9 cellular contexts compared by ENCODE assay signal in the genomic region with DNA sequence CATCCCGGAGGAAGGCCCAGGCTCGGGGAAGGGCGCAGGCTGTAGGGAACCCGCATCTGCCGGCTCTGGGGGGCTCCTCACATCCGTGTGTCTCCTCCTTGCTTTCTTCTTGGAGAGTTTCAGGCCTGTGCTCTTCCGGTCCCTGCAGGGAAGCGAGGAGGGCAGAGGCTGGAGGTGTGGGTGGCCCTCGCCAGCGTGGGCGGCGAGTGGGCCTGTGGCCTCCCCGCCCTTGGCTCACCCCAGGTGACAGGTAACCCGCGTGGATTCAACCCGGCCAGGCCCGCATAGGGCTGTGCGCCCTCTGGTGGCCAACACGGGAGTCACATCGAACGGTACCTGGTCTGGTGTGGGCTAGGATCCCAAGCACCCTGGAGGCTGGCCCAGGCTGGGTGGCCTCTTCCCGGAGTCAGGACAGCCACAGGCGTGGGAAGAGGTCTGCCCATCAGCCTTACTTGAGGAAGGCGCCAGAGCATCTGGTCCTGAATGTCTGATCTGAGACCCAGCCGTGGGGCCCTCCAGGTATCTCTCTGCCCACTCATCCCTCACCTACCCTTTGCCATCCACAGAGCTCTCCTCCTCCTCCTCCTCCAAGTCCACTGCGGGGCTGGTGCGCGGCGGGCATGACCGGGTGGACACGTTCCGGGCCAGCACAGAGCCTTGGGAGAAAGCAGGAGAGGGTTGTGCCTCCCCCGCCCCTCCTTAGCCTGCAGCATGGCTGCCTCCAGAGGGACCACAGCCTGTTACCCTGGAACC. TPM values are rescaled to one million over a fixed set of nuclear protein-coding genes. Genes with fewer than 3 reads are reported as not detected.
DNase-seq lines count a peak whose midpoint lies in the region; ATAC-seq and TF ChIP-seq lines count a peak whose summit lies in the region.
"Had no signal": no experiment of that assay in that cellular context is flagged by ENCODE, and none has a peak within 500 bp of the region (broad histone marks: within the 10 kb centered on the region; RNA-seq: fewer than 3 reads in every experiment).

No MANE protein-coding gene starts in this region.

- peak; percentile 95 for ATAC-seq in activated T-helper 17 cell treated with anti-CD3 and anti-CD28 coated beads, Interleukin-2, amount 50 U/mL, for 72 hours (replicated peaks)
- ATAC-seq in gastroesophageal sphincter = no peak
- no peak for ATAC-seq in GM19395 (IDR thresholded peaks at IDR 0.05; ENCODE audit: unreplicated experiment)
- ATAC-seq in GM21381 (IDR thresholded peaks at IDR 0.05; ENCODE audit: unreplicated experiment) = no peak

- no peak for TF ChIP-seq EP300 in gastroesophageal sphincter (IDR thresholded peaks at IDR 0.05)

- peaks cover 0 to 3% of the 10 kb centered on the region in 2 donors for H3K27me3 Mint-ChIP-seq in CD8-positive, alpha-beta memory T cell
- no peaks in the 10 kb centered on the region for H3K27me3 Mint-ChIP-seq in activated T-helper 17 cell treated with anti-CD3 and anti-CD28 coated beads, Interleukin-2, amount 50 U/mL, for 72 hours

- POLR2A ChIA-PET in CD8-positive, alpha-beta memory T cell (lab: Charles Lee) = no interaction called here

- intact Hi-C loops in posterior cingulate gyrus (cut with DNase I) = no loop called here

- H3K4me1 ChIP-seq in CD8-positive, alpha-beta memory T cell (ENCODE audit: insufficient read depth, low read length) = peaks cover 8% of the 10 kb centered on the region
- H3K4me1 ChIP-seq in HAP-1 = no peaks in the 10 kb centered on the region
- H3K4me1 ChIP-seq in gastroesophageal sphincter = no peaks in the 10 kb centered on the region

- WGBS in gastroesophageal sphincter (ENCODE audit: low coverage in 1 of 2), 2 donors = 100% methylated on average over 1 of the region's 33 CpGs; no CpG with 5 or more reads in 1 of the 2 donors

- no peak for TF ChIP-seq POLR2A in gastroesophageal sphincter (IDR thresholded peaks at IDR 0.05)

- in situ Hi-C loops in HAP-1 (cut with MboI; ENCODE audit: low sequenced_read_pairs) = loop anchor here (10.0 kb wide), 2 partner anchors 221 to 749 kb away; no protein-coding TSS in a partner anchor

- no peaks in the 10 kb centered on the region for H3K36me3 ChIP-seq in CD8-positive, alpha-beta memory T cell (ENCODE audit: insufficient read depth, low read length)
- H3K36me3 ChIP-seq in HAP-1 (replicated peaks) = no peaks in the 10 kb centered on the region; the same call in 1 of the 2 replicates
- peaks cover 0 to 44% of the 10 kb centered on the region in 2 donors for H3K36me3 ChIP-seq in gastroesophageal sphincter

- DNase-seq in CD8-positive, alpha-beta memory T cell = peak; percentile 67 to 86 (median 73)
- peak; percentile 13 to 79 for DNase-seq in HAP-1 (ENCODE audit: low spot score in 2 of 2)
- DNase-seq in RPMI7951 (ENCODE audit: low read depth) = peak; percentile 25
- peak in 9 of 10 donors; percentile 48 to 95 (median 65) for DNase-seq in posterior cingulate gyrus

- peak in 3 of 4 experiments; percentile 70 to 89 (median 76) for TF ChIP-seq CTCF in gastroesophageal sphincter (IDR thresholded peaks at IDR 0.05)

- no peak overlapping the region for H3K4me3 ChIP-seq in CD8-positive, alpha-beta memory T cell (ENCODE audit: low read length)
- H3K4me3 ChIP-seq in HAP-1 = no peak overlapping the region
- H3K4me3 ChIP-seq in gastroesophageal sphincter = no peak overlapping the region

- H3K27ac ChIP-seq in CD8-positive, alpha-beta memory T cell (ENCODE audit: low read depth, low read length) = no peak overlapping the region
- no peak overlapping the region for H3K27ac ChIP-seq in gastroesophageal sphincter

- no peaks in the 10 kb centered on the region for H3K27me3 ChIP-seq in CD8-positive, alpha-beta memory T cell (ENCODE audit: insufficient read depth, low read length, poor library complexity, severe bottlenecking)
- H3K27me3 ChIP-seq in HAP-1 (ENCODE audit: low read depth) (no peaks in the 10 kb centered on the region), gastroesophageal sphincter (no peaks in the 10 kb centered on the region)

- no peaks in the 10 kb centered on the region for H3K9me3 ChIP-seq in CD8-positive, alpha-beta memory T cell (ENCODE audit: low read length)
- no peaks in the 10 kb centered on the region for H3K9me3 ChIP-seq in HAP-1
- H3K9me3 ChIP-seq in gastroesophageal sphincter = no peaks in the 10 kb centered on the region

- H3K4me3 Mint-ChIP-seq in CD8-positive, alpha-beta memory T cell = no peak overlapping the region
- H3K4me3 Mint-ChIP-seq in activated T-helper 17 cell treated with anti-CD3 and anti-CD28 coated beads, Interleukin-2, amount 50 U/mL, for 72 hours = no peak overlapping the region

- peak overlapping the region in 1 of 8 donors; percentile 93 for H3K27ac Mint-ChIP-seq in CD8-positive, alpha-beta memory T cell
- H3K27ac Mint-ChIP-seq in activated T-helper 17 cell treated with anti-CD3 and anti-CD28 coated beads, Interleukin-2, amount 50 U/mL, for 72 hours = no peak overlapping the region

- H3K36me3 Mint-ChIP-seq in CD8-positive, alpha-beta memory T cell = no peaks in the 10 kb centered on the region
- H3K36me3 Mint-ChIP-seq in activated T-helper 17 cell treated with anti-CD3 and anti-CD28 coated beads, Interleukin-2, amount 50 U/mL, for 72 hours (ENCODE audit: low read depth) = no peaks in the 10 kb centered on the region

- no peaks in the 10 kb centered on the region for H3K9me3 Mint-ChIP-seq in CD8-positive, alpha-beta memory T cell
- no peaks in the 10 kb centered on the region for H3K9me3 Mint-ChIP-seq in activated T-helper 17 cell treated with anti-CD3 and anti-CD28 coated beads, Interleukin-2, amount 50 U/mL, for 72 hours

- peaks cover 0 to 7% (median 0%) of the 10 kb centered on the region in 3 donors for H3K4me1 Mint-ChIP-seq in CD8-positive, alpha-beta memory T cell
- peaks cover 6% of the 10 kb centered on the region for H3K4me1 Mint-ChIP-seq in activated T-helper 17 cell treated with anti-CD3 and anti-CD28 coated beads, Interleukin-2, amount 50 U/mL, for 72 hours

- CTCF ChIA-PET in CD8-positive, alpha-beta memory T cell (lab: Charles Lee) = interaction anchor here (0.8 to 3.5 kb wide), 10 partner anchors 10 to 52 kb away, joined by 3 to 27 read pairs (median 6); a partner anchor contains a TSS

RNA-seq across cellular contexts. Expression of a gene that starts 9.6 kb away (rescaled TPM):
- total RNA-seq in CD8-positive, alpha-beta memory T cell = 100 to 1,000 TPM in 1 of 2 experiments, 10 to 100 TPM in 1; 90.8 to 100 TPM
- polyA plus RNA-seq in CD8-positive, alpha-beta memory T cell = 30.0 TPM
- total RNA-seq in RPMI7951 (2014; rRNA removed; shearing (Covaris generic)) = 0.12 and 0.49 TPM in 2 replicates
- 100 to 1,000 TPM; 132 to 199 TPM for total RNA-seq in activated T-helper 17 cell treated with anti-CD3 and anti-CD28 coated beads, Interleukin-2, amount 50 U/mL, for 72 hours
- 10 to 100 TPM in 2 of 4 donors, 1 to 10 TPM in 2; 4.2 to 11.2 (median 8.8) TPM for total RNA-seq in gastroesophageal sphincter

RNA-seq across cellular contexts. Expression of a gene that starts 15.9 kb away (rescaled TPM):
- total RNA-seq in CD8-positive, alpha-beta memory T cell = 1 to 10 TPM; 2.2 to 2.6 TPM
- 1.0 TPM for polyA plus RNA-seq in CD8-positive, alpha-beta memory T cell
- 0.60 and 1.3 TPM in 2 replicates for total RNA-seq in RPMI7951 (2014; rRNA removed; shearing (Covaris generic))
- total RNA-seq in activated T-helper 17 cell treated with anti-CD3 and anti-CD28 coated beads, Interleukin-2, amount 50 U/mL, for 72 hours = 1 to 10 TPM; 3.2 to 3.8 TPM
- total RNA-seq in gastroesophageal sphincter = 10 to 100 TPM in 3 of 4 donors, 1 to 10 TPM in 1; 8.6 to 14.0 (median 11.4) TPM

RNA-seq across cellular contexts. Expression of a gene that starts 51.0 kb away (rescaled TPM):
- under 1 TPM; 0.28 to 0.60 TPM for total RNA-seq in CD8-positive, alpha-beta memory T cell
- polyA plus RNA-seq in CD8-positive, alpha-beta memory T cell = 0.48 TPM
- 0.10 TPM in 1 of 2 replicates, not detected in the other for total RNA-seq in RPMI7951 (2014; rRNA removed; shearing (Covaris generic))
- total RNA-seq in activated T-helper 17 cell treated with anti-CD3 and anti-CD28 coated beads, Interleukin-2, amount 50 U/mL, for 72 hours = 1 to 10 TPM in 1 of 2 donors, under 1 TPM in 1; 0.71 to 3.5 TPM
- total RNA-seq in gastroesophageal sphincter = under 1 TPM in 3 of 4 donors, not detected in 1; 0.47 to 0.92 (median 0.81) TPM
- total RNA-seq: HT1080 had no signal

RNA-seq across cellular contexts. Expression of a gene that starts 55.8 kb away (rescaled TPM):
- under 1 TPM; 0.18 to 0.35 TPM for total RNA-seq in CD8-positive, alpha-beta memory T cell
- polyA plus RNA-seq in CD8-positive, alpha-beta memory T cell = not detected
- under 0.01 and 0.10 TPM in 2 replicates for total RNA-seq in RPMI7951 (2014; rRNA removed; shearing (Covaris generic))
- under 1 TPM; 0.17 to 0.37 TPM for total RNA-seq in activated T-helper 17 cell treated with anti-CD3 and anti-CD28 coated beads, Interleukin-2, amount 50 U/mL, for 72 hours
- total RNA-seq in gastroesophageal sphincter = 1 to 10 TPM in 1 of 4 donors, not detected in 3; 7.3 TPM

Comparison
In these comparisons a context has a peak if more than half of its experiments do, and no peak if none do; other contexts are left out.
1. RNA of a gene that starts 9.6 kb away (total RNA-seq): 132 to 199 TPM in activated T-helper 17 cell treated with anti-CD3 and anti-CD28 coated beads, Interleukin-2, amount 50 U/mL, for 72 hours and 90.8 to 100 TPM in CD8-positive, alpha-beta memory T cell; 4.2 to 11.2 TPM in gastroesophageal sphincter and 0.12 to 0.49 TPM in RPMI7951; every median in the first group is over 4 times any median in the second.
2. Peak in every context shown above with its lines, with median percentiles within 50 percentile points of each other: DNase-seq.